In genomic region chr18:36095936-36096519, GRCh38 we compare ENCODE assay signal across 7 cellular contexts.
A peak's percentile ranks its signal among the peaks of the same experiment; 100 is the strongest.
DNase-seq lines count a peak whose midpoint lies in the region; ATAC-seq and TF ChIP-seq lines count a peak whose summit lies in the region.

No MANE protein-coding gene starts in this region.

- H3K27ac ChIP-seq in RWPE1 (no peak overlapping the region), neutrophil (no peak overlapping the region)

- H3K4me3 ChIP-seq in GM06990 (replicated peaks; ENCODE audit: low read depth, low read length) (no peak overlapping the region), neutrophil (ENCODE audit: low read depth in 1 of 2, low read length in 1 of 2) (no peak overlapping the region)

- no peak for TF ChIP-seq POLR2A in erythroblast (IDR thresholded peaks at IDR 0.05; ENCODE audit: low read length)

- POLR2A ChIA-PET in RWPE1 (lab: Yijun Ruan, JAX; ENCODE audit: low non-redundant PET), result no interaction called here

- H3K36me3 ChIP-seq in GM06990 (ENCODE audit: control insufficient read depth, insufficient read depth, low read length) (no peaks in the 10 kb centered on the region), neutrophil (no peaks in the 10 kb centered on the region)

- H3K27me3 ChIP-seq in GM06990 (replicated peaks; ENCODE audit: control insufficient read depth, insufficient read depth, low read length) (no peaks in the 10 kb centered on the region), neutrophil (no peaks in the 10 kb centered on the region)

- peak; percentile 25 for TF ChIP-seq CTCF in GM06990 (IDR thresholded peaks at IDR 0.05; ENCODE audit: insufficient read depth, low read length, poor library complexity, severe bottlenecking)
- peak; percentile 62 for TF ChIP-seq CTCF in RWPE1 (conservative IDR thresholded peaks at IDR 0.05; ENCODE audit: low read depth)
- TF ChIP-seq CTCF in neutrophil (IDR thresholded peaks at IDR 0.05), result peak; percentile 44

- DNase-seq in GM06990 (ENCODE audit: extremely low read depth, insufficient read length) (peak; percentile 13), Kasumi-1 (lab: John Stamatoyannopoulos, UW) (peak; percentile 71 to 88), RWPE1 (ENCODE audit: low spot score) (peak; percentile 17), erythroblast (lab: John Stamatoyannopoulos, UW) (peak; percentile 82 to 87)

- H3K4me1 ChIP-seq in neutrophil (ENCODE audit: control insufficient read depth in 1 of 2, insufficient read depth in 1 of 2, low read depth in 1 of 2, low read length in 1 of 2), result no peaks in the 10 kb centered on the region

- CTCF ChIA-PET in RWPE1 (lab: Yijun Ruan, JAX), result interaction anchor here (0.6 to 1.2 kb wide), 6 partner anchors 64 to 712 kb away, joined by 3 to 6 read pairs (median 4); no protein-coding TSS in a partner anchor

- ATAC-seq in GM18858 (IDR thresholded peaks at IDR 0.05; ENCODE audit: unreplicated experiment) (no peak), GM19035 (IDR thresholded peaks at IDR 0.05; ENCODE audit: unreplicated experiment) (no peak)

- H3K9me3 ChIP-seq in neutrophil, result no peaks in the 10 kb centered on the region

Comparison
In these comparisons a context has a peak if more than half of its experiments do, and no peak if none do; other contexts are left out.
1. DNase-seq: peak in every context shown above with its lines; median percentile 84 in erythroblast; 80 in Kasumi-1; 17 in RWPE1; 13 in GM06990.